In genomic region chr2:38959938-38960608, GRCh38 we compare ENCODE assay signal across 8 cellular contexts.
DNase-seq lines count a peak whose midpoint lies in the region; ATAC-seq and TF ChIP-seq lines count a peak whose summit lies in the region.

No MANE protein-coding gene starts in this region.

- H3K9me3 ChIP-seq in Caco-2: no peaks in the 10 kb centered on the region

- H3K27ac Mint-ChIP-seq in activated CD4-positive, alpha-beta memory T cell treated with anti-CD3 and anti-CD28 coated beads for 36 hours: no peak overlapping the region
- H3K27ac Mint-ChIP-seq in effector memory CD8-positive, alpha-beta T cell: no peak overlapping the region
- H3K27ac Mint-ChIP-seq in memory B cell (no peak overlapping the region), Caco-2 (ENCODE audit: unreplicated experiment) (no peak overlapping the region)

- H3K36me3 Mint-ChIP-seq in activated CD4-positive, alpha-beta memory T cell treated with anti-CD3 and anti-CD28 coated beads for 36 hours: no peaks in the 10 kb centered on the region
- H3K36me3 Mint-ChIP-seq in effector memory CD8-positive, alpha-beta T cell (ENCODE audit: insufficient read depth): peaks cover 4% of the 10 kb centered on the region
- H3K36me3 Mint-ChIP-seq in memory B cell: no peaks in the 10 kb centered on the region
- H3K36me3 Mint-ChIP-seq in Caco-2 (ENCODE audit: insufficient read depth, unreplicated experiment): no peaks in the 10 kb centered on the region

- ATAC-seq in HG02884 (IDR thresholded peaks at IDR 0.05; ENCODE audit: unreplicated experiment) (peak; percentile 68), memory B cell (ENCODE audit: low read depth) (peak; percentile 97)
- ATAC-seq in effector memory CD8-positive, alpha-beta T cell (replicated peaks): peak; percentile 99

- no peaks in the 10 kb centered on the region for H3K27me3 ChIP-seq in Caco-2 (replicated peaks; ENCODE audit: control insufficient read depth, insufficient read depth, low read length)

- H3K4me1 Mint-ChIP-seq in activated CD4-positive, alpha-beta memory T cell treated with anti-CD3 and anti-CD28 coated beads for 36 hours (ENCODE audit: low read depth): peaks cover 5% of the 10 kb centered on the region
- no peaks in the 10 kb centered on the region for H3K4me1 Mint-ChIP-seq in effector memory CD8-positive, alpha-beta T cell (ENCODE audit: low read depth in 2 of 2)
- H3K4me1 Mint-ChIP-seq in memory B cell (peaks cover 2% of the 10 kb centered on the region), Caco-2 (ENCODE audit: low read depth, unreplicated experiment) (no peaks in the 10 kb centered on the region)

- peak overlapping the region; percentile 46 for H3K4me3 Mint-ChIP-seq in activated CD4-positive, alpha-beta memory T cell treated with anti-CD3 and anti-CD28 coated beads for 36 hours
- peak overlapping the region; percentile 59 to 61 for H3K4me3 Mint-ChIP-seq in effector memory CD8-positive, alpha-beta T cell
- H3K4me3 Mint-ChIP-seq in memory B cell (peak overlapping the region; percentile 69), Caco-2 (ENCODE audit: unreplicated experiment) (no peak overlapping the region)

- no TSS peak for BruUV-seq in Caco-2 (replicated peaks; lab: Mats Ljungman, UMichigan)

- H3K27me3 Mint-ChIP-seq in activated CD4-positive, alpha-beta memory T cell treated with anti-CD3 and anti-CD28 coated beads for 36 hours: peaks cover 18% of the 10 kb centered on the region
- peaks cover 24 to 45% of the 10 kb centered on the region in 2 donors for H3K27me3 Mint-ChIP-seq in effector memory CD8-positive, alpha-beta T cell
- H3K27me3 Mint-ChIP-seq in memory B cell: peaks cover 6% of the 10 kb centered on the region
- H3K27me3 Mint-ChIP-seq in Caco-2 (ENCODE audit: insufficient read depth, unreplicated experiment): no peaks in the 10 kb centered on the region

- no peaks in the 10 kb centered on the region for H3K36me3 ChIP-seq in Caco-2 (ENCODE audit: control insufficient read depth, insufficient read depth, low read length)

- CTCF ChIA-PET in activated CD4-positive, alpha-beta memory T cell treated with anti-CD3 and anti-CD28 coated beads for 36 hours (lab: Charles Lee): interaction anchor here (1.0 to 2.2 kb wide), 2 partner anchors 13 to 269 kb away, joined by 3 to 25 read pairs; no protein-coding TSS in a partner anchor
- CTCF ChIA-PET in Caco-2 (lab: Charles Lee): no interaction called here

- H3K9me3 Mint-ChIP-seq in activated CD4-positive, alpha-beta memory T cell treated with anti-CD3 and anti-CD28 coated beads for 36 hours: no peaks in the 10 kb centered on the region
- H3K9me3 Mint-ChIP-seq in effector memory CD8-positive, alpha-beta T cell: no peaks in the 10 kb centered on the region
- H3K9me3 Mint-ChIP-seq in memory B cell: peaks cover 1% of the 10 kb centered on the region
- H3K9me3 Mint-ChIP-seq in Caco-2 (ENCODE audit: unreplicated experiment): no peaks in the 10 kb centered on the region

- DNase-seq in ELF-1 (ENCODE audit: low read depth, low spot score) (peak; percentile 88), memory B cell (ENCODE audit: low spot score in 2 of 2) (peak; percentile 37 to 51), Caco-2 (no peak), amniotic stem cell (lab: John Stamatoyannopoulos, UW) (no peak)
- peak; percentile 82 for DNase-seq in activated CD4-positive, alpha-beta memory T cell treated with anti-CD3 and anti-CD28 coated beads for 36 hours
- DNase-seq in effector memory CD8-positive, alpha-beta T cell: peak; percentile 35 to 51 (median 42)
- DNase-seq in stimulated activated CD4-positive, alpha-beta T cell treated with anti-CD3 and anti-CD28 coated beads, TNF-alpha, amount 100 ng/mL, for 48 hours (ENCODE audit: low read depth in 3 of 3): peak; percentile 47 to 69 (median 61)

- H3K4me1 ChIP-seq in Caco-2: no peaks in the 10 kb centered on the region

- no peak overlapping the region for H3K4me3 ChIP-seq in Caco-2 (ENCODE audit: low read depth, low read length)

- intact Hi-C loops in activated CD4-positive, alpha-beta memory T cell treated with anti-CD3 and anti-CD28 coated beads for 36 hours (cut with micrococcal nuclease): no loop called here
- intact Hi-C loops in Caco-2 (cut with micrococcal nuclease; ENCODE audit: unreplicated experiment): no loop called here

- POLR2A ChIA-PET in activated CD4-positive, alpha-beta memory T cell treated with anti-CD3 and anti-CD28 coated beads for 36 hours (lab: Charles Lee): interaction anchor here (0.8 kb wide), 1 partner anchor 24 kb away, joined by 3 read pairs; no protein-coding TSS in a partner anchor
- POLR2A ChIA-PET in Caco-2 (lab: Charles Lee): no interaction called here

- TF ChIP-seq CTCF in Caco-2 (IDR thresholded peaks at IDR 0.05; ENCODE audit: insufficient read depth in 1 of 2, low read depth in 1 of 2, low read length in 1 of 2, severe bottlenecking in 1 of 2, unreplicated experiment in 1 of 2): no peak

Comparison
In these comparisons a context has a peak if more than half of its experiments do, and no peak if none do; other contexts are left out.
1. DNase-seq: peak in ELF-1 (single experiment), activated CD4-positive, alpha-beta memory T cell treated with anti-CD3 and anti-CD28 coated beads for 36 hours (single experiment), effector memory CD8-positive, alpha-beta T cell (3 of 3), memory B cell (2 of 2) and stimulated activated CD4-positive, alpha-beta T cell treated with anti-CD3 and anti-CD28 coated beads, TNF-alpha, amount 100 ng/mL, for 48 hours (3 of 3); none in Caco-2 (0 of 2) and amniotic stem cell (single experiment).
2. Peak in every context shown above with its lines, with median percentiles within 50 percentile points of each other: ATAC-seq.